ENCODE assay signal across 8 cellular contexts in genomic region chr3:32374788-32375595, GRCh38. TPM values are rescaled to one million over a fixed set of nuclear protein-coding genes. Genes with fewer than 3 reads are reported as not detected.
A peak's percentile ranks its signal among the peaks of the same experiment; 100 is the strongest.
DNase-seq lines count a peak whose midpoint lies in the region; ATAC-seq and TF ChIP-seq lines count a peak whose summit lies in the region.

No MANE protein-coding gene starts in this region.

- H3K27me3 ChIP-seq in adrenal gland: no peaks in the 10 kb centered on the region

- no peaks in the 10 kb centered on the region for H3K9me3 ChIP-seq in KOPT-K1 (ENCODE audit: insufficient read depth, low read length, poor library complexity, severe bottlenecking)
- H3K9me3 ChIP-seq in adrenal gland (replicated peaks in 1 of 3): no peaks in the 10 kb centered on the region

- intact Hi-C loops in adrenal gland (cut with DNase I): loop anchor here in 1 of 2 donors (2.0 kb wide), 1 partner anchor 94 kb away; no protein-coding TSS in a partner anchor

- H3K36me3 ChIP-seq in KOPT-K1 (ENCODE audit: insufficient read depth, low read length): no peaks in the 10 kb centered on the region
- no peaks in the 10 kb centered on the region for H3K36me3 ChIP-seq in adrenal gland (replicated peaks in 1 of 2)

- no peak overlapping the region for H3K4me3 ChIP-seq in adrenal gland

- peak in 9 of 14 donors; percentile 2 to 58 (median 17) for DNase-seq in C1 segment of cervical spinal cord (lab: John Stamatoyannopoulos, UW)
- DNase-seq in GM19238 (ENCODE audit: insufficient read length, low spot score): peak; percentile 31
- DNase-seq in SW480 (ENCODE audit: low spot score): peak; percentile 68
- DNase-seq in adrenal gland: peak; percentile 38 to 83 (median 70)
- peak; percentile 36 for DNase-seq in hepatic stellate cell (ENCODE audit: low spot score)
- DNase-seq in smooth muscle cell of the brain vasculature (ENCODE audit: low read depth, low spot score): peak; percentile 62

- no peaks in the 10 kb centered on the region for H3K4me1 ChIP-seq in adrenal gland (replicated peaks in 1 of 2)

- TF ChIP-seq CTCF in adrenal gland (IDR thresholded peaks at IDR 0.05): peak; percentile 66 to 79 (median 72)

- no peak for TF ChIP-seq POLR2A in adrenal gland (IDR thresholded peaks at IDR 0.05)

- H3K27ac ChIP-seq in KOPT-K1 (ENCODE audit: low read depth, low read length, poor library complexity, severe bottlenecking) (peak overlapping the region; percentile 49), adrenal gland (no peak overlapping the region)

- 51 to 59% (median 55%) methylated on average over 12 of the region's 12 CpGs for WGBS in adrenal gland, 4 donors

- no peak for ATAC-seq in GM18867 (IDR thresholded peaks at IDR 0.05; ENCODE audit: unreplicated experiment)

RNA-seq across cellular contexts. Expression of gene CMTM7, which starts 16.7 kb away (rescaled TPM):
- 10 to 100 TPM in 7 of 8 donors, 1 to 10 TPM in 1; 8.4 to 19.2 (median 11.8) TPM for total RNA-seq in adrenal gland
- 10 to 100 TPM; 13.8 to 16.5 (median 16.4) TPM for polyA plus RNA-seq in adrenal gland

Comparison
In these comparisons a context has a peak if more than half of its experiments do, and no peak if none do; other contexts are left out.
1. DNase-seq: peak in every context shown above with its lines; median percentile 70 in adrenal gland; 68 in SW480; 62 in smooth muscle cell of the brain vasculature; 36 in hepatic stellate cell; 31 in GM19238; 17 in C1 segment of cervical spinal cord.